Comparison of ENCODE assay signal across 22 cellular contexts in genomic region chr5:65835191-65835590, GRCh38.
"Had no signal": no experiment of that assay in that cellular context is flagged by ENCODE, and none has a peak within 500 bp of the region (broad histone marks: within the 10 kb centered on the region; RNA-seq: fewer than 3 reads in every experiment).

No MANE protein-coding gene starts in this region.

- H3K27ac ChIP-seq: neutrophil, pancreas, stomach, VCaP had no signal

- H3K27ac Mint-ChIP-seq: activated naive CD4-positive, alpha-beta T cell treated with anti-CD3 and anti-CD28 coated beads, Interleukin-2, amount 10 ng/mL, durations not matched to agents 7 days and 5 days; activated naive CD8-positive, alpha-beta T cell treated with anti-CD3 and anti-CD28 coated beads, Interleukin-2, amount 50 U/mL, for 24 hours; natural killer cell treated with Interleukin-12 subunit alpha and Interleukin-12 subunit beta and Interleukin-15 and Interleukin-18, amount 100 ng/mL, for 72 hours; stimulated activated effector memory CD8-positive, alpha-beta T cell treated with anti-CD3 and anti-CD28 coated beads, Interleukin-12 subunit alpha, Interleukin-12 subunit beta, amount 100 ng/mL, for 72 hours had no signal

- ATAC-seq: activated naive CD8-positive, alpha-beta T cell treated with anti-CD3 and anti-CD28 coated beads, Interleukin-2, amount 50 U/mL, for 24 hours; esophagus mucosa; natural killer cell treated with Interleukin-12 subunit alpha and Interleukin-12 subunit beta and Interleukin-15 and Interleukin-18, amount 100 ng/mL, for 72 hours; pancreas; sciatic nerve; stimulated activated effector memory CD8-positive, alpha-beta T cell treated with anti-CD3 and anti-CD28 coated beads, Interleukin-12 subunit alpha, Interleukin-12 subunit beta, amount 100 ng/mL, for 72 hours had no signal

- H3K9me3 Mint-ChIP-seq: activated naive CD4-positive, alpha-beta T cell treated with anti-CD3 and anti-CD28 coated beads, Interleukin-2, amount 10 ng/mL, durations not matched to agents 7 days and 5 days; activated naive CD8-positive, alpha-beta T cell treated with anti-CD3 and anti-CD28 coated beads, Interleukin-2, amount 50 U/mL, for 24 hours; natural killer cell treated with Interleukin-12 subunit alpha and Interleukin-12 subunit beta and Interleukin-15 and Interleukin-18, amount 100 ng/mL, for 72 hours; stimulated activated effector memory CD8-positive, alpha-beta T cell treated with anti-CD3 and anti-CD28 coated beads, Interleukin-12 subunit alpha, Interleukin-12 subunit beta, amount 100 ng/mL, for 72 hours had no signal

- H3K36me3 Mint-ChIP-seq: activated naive CD4-positive, alpha-beta T cell treated with anti-CD3 and anti-CD28 coated beads, Interleukin-2, amount 10 ng/mL, durations not matched to agents 7 days and 5 days; natural killer cell treated with Interleukin-12 subunit alpha and Interleukin-12 subunit beta and Interleukin-15 and Interleukin-18, amount 100 ng/mL, for 72 hours; stimulated activated effector memory CD8-positive, alpha-beta T cell treated with anti-CD3 and anti-CD28 coated beads, Interleukin-12 subunit alpha, Interleukin-12 subunit beta, amount 100 ng/mL, for 72 hours had no signal

- FAIRE-seq: islet of Langerhans, pancreas had no signal

- H3K27me3 Mint-ChIP-seq: activated naive CD4-positive, alpha-beta T cell treated with anti-CD3 and anti-CD28 coated beads, Interleukin-2, amount 10 ng/mL, durations not matched to agents 7 days and 5 days; activated naive CD8-positive, alpha-beta T cell treated with anti-CD3 and anti-CD28 coated beads, Interleukin-2, amount 50 U/mL, for 24 hours had no signal

- DNase-seq: activated CD4-positive, alpha-beta T cell treated with anti-CD3 and anti-CD28 coated beads, Interleukin-2, amount 50 U/mL, for 1 hour; activated CD4-positive, CD25-positive, alpha-beta regulatory T cell treated with anti-CD3 and anti-CD28 coated beads, Interleukin-2, amount 50 U/mL, for 72 hours; activated CD8-positive, alpha-beta memory T cell treated with anti-CD3 and anti-CD28 coated beads for 24 hours; activated CD8-positive, alpha-beta memory T cell treated with anti-CD3 and anti-CD28 coated beads, Interleukin-2, amount 50 U/mL, for 48 hours; activated effector memory CD4-positive, alpha-beta T cell treated with Interleukin-2 at 50 U/mL for 16 hours; activated naive CD4-positive, alpha-beta T cell treated with anti-CD3 and anti-CD28 coated beads, Interleukin-2, amount 10 ng/mL, durations not matched to agents 7 days and 5 days; activated naive CD8-positive, alpha-beta T cell treated with anti-CD3 and anti-CD28 coated beads, Interleukin-2, amount 50 U/mL, for 24 hours; activated T-cell treated with anti-CD3 and anti-CD28 coated beads, Interleukin-2, amount 50 U/mL, for 48 hours; aorta; cortex of kidney; effector CD4-positive, alpha-beta T cell; pancreas; stimulated activated CD4-positive, alpha-beta T cell treated with anti-CD3 and anti-CD28 coated beads, Interleukin-4, amount 100 ng/mL, for 24 hours; stomach; T-helper 2 cell had no signal

- H3K4me3 Mint-ChIP-seq: activated naive CD4-positive, alpha-beta T cell treated with anti-CD3 and anti-CD28 coated beads, Interleukin-2, amount 10 ng/mL, durations not matched to agents 7 days and 5 days; activated naive CD8-positive, alpha-beta T cell treated with anti-CD3 and anti-CD28 coated beads, Interleukin-2, amount 50 U/mL, for 24 hours; natural killer cell treated with Interleukin-12 subunit alpha and Interleukin-12 subunit beta and Interleukin-15 and Interleukin-18, amount 100 ng/mL, for 72 hours; stimulated activated effector memory CD8-positive, alpha-beta T cell treated with anti-CD3 and anti-CD28 coated beads, Interleukin-12 subunit alpha, Interleukin-12 subunit beta, amount 100 ng/mL, for 72 hours had no signal
